ENCODE assay signal across 13 cellular contexts in the genomic region with DNA sequence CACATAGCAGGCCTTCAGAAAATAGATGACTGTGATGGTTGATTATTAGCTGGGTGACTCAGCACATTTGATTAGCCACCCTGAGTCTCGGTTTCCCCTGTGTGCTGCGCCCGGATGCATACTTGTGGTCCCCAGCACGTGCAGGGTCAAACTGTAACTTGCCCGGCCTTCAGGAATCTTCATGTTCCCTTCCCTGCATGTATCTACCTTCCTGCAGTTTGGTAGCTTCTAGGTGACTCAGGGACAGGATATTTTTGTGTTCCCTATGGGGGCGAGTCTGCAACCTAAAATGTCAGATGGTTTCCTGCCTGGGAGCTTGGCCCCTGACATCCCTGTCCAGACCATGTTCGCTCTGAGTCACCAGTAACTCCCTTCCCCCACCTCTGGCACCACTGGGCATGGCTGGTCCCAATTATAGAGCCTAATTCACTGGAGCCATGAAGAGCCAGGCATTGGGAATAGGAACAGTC. TPM values are rescaled to one million over a fixed set of nuclear protein-coding genes. Genes with fewer than 3 reads are reported as not detected.
DNase-seq lines count a peak whose midpoint lies in the region; ATAC-seq, FAIRE-seq and TF ChIP-seq lines count a peak whose summit lies in the region.
"Had no signal": no experiment of that assay in that cellular context is flagged by ENCODE, and none has a peak within 500 bp of the region (broad histone marks: within the 10 kb centered on the region; RNA-seq: fewer than 3 reads in every experiment).

No MANE protein-coding gene starts in this region.

- TF ChIP-seq CTCF in heart left ventricle (IDR thresholded peaks at IDR 0.05) (no peak), fibroblast of mammary gland (conservative IDR thresholded peaks at IDR 0.05; ENCODE audit: control insufficient read depth, insufficient read depth, low read depth, low read length) (no peak), thoracic aorta (IDR thresholded peaks at IDR 0.05) (no peak)

- peaks cover 0 to 9% (median 0%) of the 10 kb centered on the region in 9 donors for H3K36me3 ChIP-seq in heart left ventricle
- H3K36me3 ChIP-seq in thoracic aorta: no peaks in the 10 kb centered on the region
- H3K36me3 ChIP-seq: tibial artery had no signal

- H3K4me1 ChIP-seq in heart left ventricle (no peaks in the 10 kb centered on the region), thoracic aorta (ENCODE audit: control insufficient read depth in 1 of 2, low read depth in 2 of 2) (peaks cover 0 to 16% of the 10 kb centered on the region in 2 donors)

- DNase-seq in heart left ventricle (no peak), Right ventricle myocardium superior (no peak), RCC 7860 (ENCODE audit: low spot score) (peak; percentile 94), fibroblast of mammary gland (ENCODE audit: low read depth) (peak; percentile 93), thoracic aorta (ENCODE audit: low spot score) (peak; percentile 28), SIG-M5 treated with dmso at 0.1 percent for 504 hours (lab: John Stamatoyannopoulos, UW; ENCODE audit: unreplicated experiment) (no peak)
- no peak for DNase-seq in stimulated activated CD4-positive, alpha-beta T cell treated with anti-CD3 and anti-CD28 coated beads, Interleukin-15, amount 100 ng/mL, for 24 hours
- DNase-seq: activated naive CD8-positive, alpha-beta T cell treated with anti-CD3 and anti-CD28 coated beads, Interleukin-2, amount 10 ng/mL, durations not matched to agents 7 days and 5 days; GF-D8; NCI-H1436 treated with DMSO at 0.1 percent for 48 hours; NCI-H82 had no signal

- intact Hi-C loops in heart left ventricle (cut with DNase I): no loop called here
- intact Hi-C loops in Right ventricle myocardium superior (cut with DNase I): no loop called here

- H3K9me3 ChIP-seq in heart left ventricle (peaks cover 0 to 11% (median 0%) of the 10 kb centered on the region in 12 donors), thoracic aorta (no peaks in the 10 kb centered on the region)
- H3K9me3 ChIP-seq: tibial artery had no signal

- no peak overlapping the region for H3K4me3 ChIP-seq in heart left ventricle
- no peak overlapping the region for H3K4me3 ChIP-seq in fibroblast of mammary gland (ENCODE audit: control insufficient read depth, low read depth, low read length)
- no peak overlapping the region for H3K4me3 ChIP-seq in thoracic aorta
- H3K4me3 ChIP-seq: tibial artery had no signal

- H3K27ac ChIP-seq in heart left ventricle (peak overlapping the region in 1 of 12 donors; percentile 45), thoracic aorta (no peak overlapping the region)

- 80 to 89% (median 85%) methylated on average over 6 to 7 of the region's 7 CpGs for WGBS in heart left ventricle, 4 donors

- peak; percentile 94 for FAIRE-seq in RCC 7860 (lab: Jason Lieb, UNC)

- ATAC-seq in heart left ventricle (peak in 3 of 4 donors; percentile 39 to 70 (median 67)), Right ventricle myocardium superior (ENCODE audit: poor library complexity) (no peak), thoracic aorta (ENCODE audit: insufficient number of reproducible peaks, low FRiP score, low read depth) (no peak), HG02973 (IDR thresholded peaks at IDR 0.05; ENCODE audit: unreplicated experiment) (no peak)

- H3K27me3 ChIP-seq in heart left ventricle (no peaks in the 10 kb centered on the region), thoracic aorta (replicated peaks; ENCODE audit: insufficient read depth) (no peaks in the 10 kb centered on the region)

- no peak for TF ChIP-seq POLR2A in heart left ventricle (IDR thresholded peaks at IDR 0.05)

RNA-seq across cellular contexts. Expression of a gene that starts 13.2 kb away (rescaled TPM):
- total RNA-seq in heart left ventricle: 10 to 100 TPM in 2 of 9 donors, 1 to 10 TPM in 7; 2.0 to 24.7 (median 6.3) TPM
- polyA plus RNA-seq in heart left ventricle: 1 to 10 TPM in 1 of 2 donors, under 1 TPM in 1; 0.91 to 6.9 TPM
- 4.0 TPM for total RNA-seq in Right ventricle myocardium superior
- 10 to 100 TPM; 10.8 to 13.8 TPM for total RNA-seq in thoracic aorta

Comparison
In these comparisons a context has a peak if more than half of its experiments do, and no peak if none do; other contexts are left out.
1. ATAC-seq: peak in heart left ventricle (3 of 4); none in Right ventricle myocardium superior (single experiment), thoracic aorta (single experiment) and HG02973 (single experiment).
2. DNase-seq: peak in RCC 7860 (single experiment), fibroblast of mammary gland (single experiment) and thoracic aorta (single experiment); none in heart left ventricle (0 of 5), Right ventricle myocardium superior (single experiment), SIG-M5 treated with dmso at 0.1 percent for 504 hours (single experiment) and stimulated activated CD4-positive, alpha-beta T cell treated with anti-CD3 and anti-CD28 coated beads, Interleukin-15, amount 100 ng/mL, for 24 hours (single experiment).